ENCODE assay signal across 19 cellular contexts in the genomic region with DNA sequence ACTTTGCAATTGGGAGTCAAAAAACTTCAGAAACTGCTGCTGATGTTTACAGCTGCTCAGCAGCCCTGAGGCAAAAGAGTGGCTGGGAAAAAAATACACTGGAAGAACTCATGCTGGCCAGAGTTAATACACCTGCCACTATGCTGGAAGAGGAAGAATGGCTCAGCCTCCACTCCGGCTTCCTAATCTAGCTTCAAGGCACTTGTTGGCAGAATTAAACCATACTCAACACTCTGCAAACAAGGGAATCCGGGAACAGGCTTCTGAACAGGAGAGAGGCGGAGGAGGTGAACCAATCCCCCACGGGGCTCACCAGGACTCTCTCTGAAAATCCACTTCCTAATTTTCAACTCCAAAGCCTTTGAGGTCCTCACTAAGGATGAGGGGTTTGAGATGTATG.
DNase-seq lines count a peak whose midpoint lies in the region; ATAC-seq and TF ChIP-seq lines count a peak whose summit lies in the region.
"Had no signal": no experiment of that assay in that cellular context is flagged by ENCODE, and none has a peak within 500 bp of the region (broad histone marks: within the 10 kb centered on the region; RNA-seq: fewer than 3 reads in every experiment).

No MANE protein-coding gene starts in this region.

- TF ChIP-seq CTCF in upper lobe of right lung (IDR thresholded peaks at IDR 0.05), result no peak

- in situ Hi-C loops in HAP-1 (cut with MboI; ENCODE audit: low sequenced_read_pairs), result no loop called here

- H3K4me3 ChIP-seq in upper lobe of right lung (no peak overlapping the region), HAP-1 (no peak overlapping the region)
- H3K4me3 ChIP-seq: BLaER1, PC-9, SK-N-MC had no signal

- no peak overlapping the region for H3K27ac ChIP-seq in upper lobe of right lung
- H3K27ac ChIP-seq: BLaER1, KMS-11, PC-9, SK-N-MC had no signal

- intact Hi-C loops in upper lobe of right lung (cut with DNase I), result no loop called here

- DNase-seq in NCI-H1417 (lab: John Stamatoyannopoulos, UW) (peak; percentile 17 to 91 (median 63)), NCI-H1417 treated with DMSO at 0.1 percent for 48 hours (lab: John Stamatoyannopoulos, UW) (no peak), NCI-H2029 (lab: John Stamatoyannopoulos, UW) (peak; percentile 49), NCI-H69 (lab: John Stamatoyannopoulos, UW) (peak; percentile 45), upper lobe of right lung (no peak), UCSD-AML1 (lab: John Stamatoyannopoulos, UW; ENCODE audit: unreplicated experiment) (no peak), H4 (ENCODE audit: low spot score) (no peak), HAP-1 (ENCODE audit: low spot score in 2 of 2) (no peak)
- DNase-seq: 8988T, GOT3, NCI-H1436 treated with DMSO at 0.1 percent for 48 hours, NCI-H2171 treated with DMSO at 0.1 percent for 48 hours, NCI-H524 treated with DMSO at 0.1 percent for 48 hours, PC-9, T-cell had no signal

- no peaks in the 10 kb centered on the region for H3K9me3 ChIP-seq in upper lobe of right lung
- no peaks in the 10 kb centered on the region for H3K9me3 ChIP-seq in HAP-1

- H3K27me3 ChIP-seq in upper lobe of right lung (peaks cover 4% of the 10 kb centered on the region), HAP-1 (ENCODE audit: low read depth) (no peaks in the 10 kb centered on the region; the same call in none of the 2 replicates)
- H3K27me3 ChIP-seq: BLaER1 had no signal

- H3K4me1 ChIP-seq in upper lobe of right lung (no peaks in the 10 kb centered on the region), HAP-1 (no peaks in the 10 kb centered on the region)

- H3K36me3 ChIP-seq in upper lobe of right lung (no peaks in the 10 kb centered on the region), HAP-1 (replicated peaks) (no peaks in the 10 kb centered on the region)
- H3K36me3 ChIP-seq: BLaER1 had no signal

- ATAC-seq in upper lobe of right lung, result peak; percentile 78
- ATAC-seq: HepG2, T-cell had no signal

Comparison
In these comparisons a context has a peak if more than half of its experiments do, and no peak if none do; other contexts are left out.
1. DNase-seq: peak in NCI-H1417 (3 of 3), NCI-H2029 (single experiment) and NCI-H69 (single experiment); none in NCI-H1417 treated with DMSO at 0.1 percent for 48 hours (single experiment), upper lobe of right lung (single experiment), UCSD-AML1 (single experiment), H4 (single experiment) and HAP-1 (0 of 2).